Comparison of ENCODE assay signal across 10 cellular contexts in the genomic region with DNA sequence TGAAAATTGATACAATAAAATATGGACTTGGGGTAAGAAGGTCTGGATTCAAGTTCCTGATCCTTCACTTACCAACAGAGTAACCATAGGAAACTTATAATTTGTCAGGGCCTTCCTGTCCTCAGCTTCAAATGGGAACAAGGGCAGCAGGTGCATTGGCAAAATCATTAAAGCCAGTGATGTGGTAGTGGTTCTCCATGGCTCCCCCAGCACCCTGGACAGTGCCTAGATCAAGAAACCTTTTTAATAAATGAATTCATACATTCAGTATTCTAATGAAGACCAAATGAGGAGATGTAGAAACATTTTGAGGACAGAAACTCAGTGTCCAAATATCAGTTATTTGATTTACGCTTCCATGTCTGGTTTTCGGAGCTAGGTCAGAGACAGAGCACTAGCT. TPM values are rescaled to one million over a fixed set of nuclear protein-coding genes. Genes with fewer than 3 reads are reported as not detected.
"Had no signal": no experiment of that assay in that cellular context is flagged by ENCODE, and none has a peak within 500 bp of the region (broad histone marks: within the 10 kb centered on the region; RNA-seq: fewer than 3 reads in every experiment).

No MANE protein-coding gene starts in this region.

- H3K9me3 ChIP-seq: HAP-1 had no signal

- H3K4me1 ChIP-seq: HAP-1 had no signal

- H2AFZ ChIP-seq: GM23248 had no signal

- ATAC-seq: HCT116 had no signal

- H3K36me3 ChIP-seq: HAP-1 had no signal

- H3K27ac ChIP-seq: GM23248 had no signal

- H3K4me3 Mint-ChIP-seq: H9, HFFc6 had no signal

- H3K27ac Mint-ChIP-seq: H9, HFFc6 had no signal

- H3K4me3 ChIP-seq: GM23248, HAP-1 had no signal

- DNase-seq: GM23248, GOT3, H7, H9, HCEC 1CT, HFFc6 had no signal

RNA-seq across cellular contexts. Expression of gene SPATA19, which starts 51.1 kb away (rescaled TPM):
- total RNA-seq: GM23248, H1, H4, H7, H9, HFFc6 had no signal
- polyA plus RNA-seq: GM23248, H1 had no signal
